1 cellular context compared by ENCODE assay signal in the genomic region with DNA sequence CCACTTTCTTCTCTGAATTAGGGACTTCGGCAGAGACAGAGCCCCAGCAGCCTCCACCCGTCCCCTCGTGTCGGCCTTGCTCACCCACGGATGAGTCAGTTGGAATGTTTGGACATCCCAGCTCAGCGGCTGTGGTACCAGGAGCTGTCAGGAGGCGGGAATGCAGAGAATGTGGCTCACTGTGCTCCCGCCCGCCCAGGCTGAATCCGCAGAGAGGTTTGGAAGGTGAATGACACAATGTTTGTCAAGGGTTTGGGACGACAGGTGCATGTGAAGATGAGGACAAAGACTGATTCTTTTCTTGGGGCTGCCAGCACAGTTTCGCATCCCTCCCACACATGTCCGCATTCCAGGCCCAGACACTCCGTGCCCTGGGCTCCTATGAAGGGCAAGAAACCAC.
A peak's percentile ranks its signal among the peaks of the same experiment; 100 is the strongest.
TF ChIP-seq lines count a peak whose summit lies in the region.

No MANE protein-coding gene starts in this region.

TF ChIP-seq in HepG2, 621 proteins besides CTCF, POLR2A, EP300 and RAD21 (continued from another document and continues in another):
- TF ChIP-seq, protein P1, sequence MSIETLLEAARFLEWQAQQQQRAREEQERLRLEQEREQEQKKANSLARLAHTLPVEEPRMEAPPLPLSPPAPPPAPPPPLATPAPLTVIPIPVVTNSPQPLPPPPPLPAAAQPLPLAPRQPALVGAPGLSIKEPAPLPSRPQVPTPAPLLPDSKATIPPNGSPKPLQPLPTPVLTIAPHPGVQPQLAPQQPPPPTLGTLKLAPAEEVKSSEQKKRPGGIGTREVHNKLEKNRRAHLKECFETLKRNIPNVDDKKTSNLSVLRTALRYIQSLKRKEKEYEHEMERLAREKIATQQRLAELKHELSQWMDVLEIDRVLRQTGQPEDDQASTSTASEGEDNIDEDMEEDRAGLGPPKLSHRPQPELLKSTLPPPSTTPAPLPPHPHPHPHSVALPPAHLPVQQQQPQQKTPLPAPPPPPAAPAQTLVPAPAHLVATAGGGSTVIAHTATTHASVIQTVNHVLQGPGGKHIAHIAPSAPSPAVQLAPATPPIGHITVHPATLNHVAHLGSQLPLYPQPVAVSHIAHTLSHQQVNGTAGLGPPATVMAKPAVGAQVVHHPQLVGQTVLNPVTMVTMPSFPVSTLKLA (IDR thresholded peaks at IDR 0.05) = no peak
- TF ChIP-seq FOXK1 (CRISPR knock-in tag; IDR thresholded peaks at IDR 0.05; ENCODE audit: borderline replicate concordance, low read depth) = no peak
- TF ChIP-seq MATR3 (CRISPR knock-in tag; IDR thresholded peaks at IDR 0.05) = no peak
- no peak for TF ChIP-seq XBP1 (CRISPR knock-in tag; IDR thresholded peaks at IDR 0.05)
- TF ChIP-seq ELF3 (CRISPR knock-in tag; IDR thresholded peaks at IDR 0.05) = peak; percentile 68
- no peak for TF ChIP-seq SMAD1 (CRISPR knock-in tag; IDR thresholded peaks at IDR 0.05; ENCODE audit: borderline replicate concordance, low read depth)
- no peak for TF ChIP-seq SNAPC2 (CRISPR knock-in tag; IDR thresholded peaks at IDR 0.05)
- TF ChIP-seq SIN3A (IDR thresholded peaks at IDR 0.05; ENCODE audit: borderline replicate concordance, low read depth, low read length) = no peak
- TF ChIP-seq, protein P2, sequence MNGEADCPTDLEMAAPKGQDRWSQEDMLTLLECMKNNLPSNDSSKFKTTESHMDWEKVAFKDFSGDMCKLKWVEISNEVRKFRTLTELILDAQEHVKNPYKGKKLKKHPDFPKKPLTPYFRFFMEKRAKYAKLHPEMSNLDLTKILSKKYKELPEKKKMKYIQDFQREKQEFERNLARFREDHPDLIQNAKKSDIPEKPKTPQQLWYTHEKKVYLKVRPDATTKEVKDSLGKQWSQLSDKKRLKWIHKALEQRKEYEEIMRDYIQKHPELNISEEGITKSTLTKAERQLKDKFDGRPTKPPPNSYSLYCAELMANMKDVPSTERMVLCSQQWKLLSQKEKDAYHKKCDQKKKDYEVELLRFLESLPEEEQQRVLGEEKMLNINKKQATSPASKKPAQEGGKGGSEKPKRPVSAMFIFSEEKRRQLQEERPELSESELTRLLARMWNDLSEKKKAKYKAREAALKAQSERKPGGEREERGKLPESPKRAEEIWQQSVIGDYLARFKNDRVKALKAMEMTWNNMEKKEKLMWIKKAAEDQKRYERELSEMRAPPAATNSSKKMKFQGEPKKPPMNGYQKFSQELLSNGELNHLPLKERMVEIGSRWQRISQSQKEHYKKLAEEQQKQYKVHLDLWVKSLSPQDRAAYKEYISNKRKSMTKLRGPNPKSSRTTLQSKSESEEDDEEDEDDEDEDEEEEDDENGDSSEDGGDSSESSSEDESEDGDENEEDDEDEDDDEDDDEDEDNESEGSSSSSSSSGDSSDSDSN (CRISPR knock-in tag; IDR thresholded peaks at IDR 0.05) = no peak
- TF ChIP-seq KMT2A (CRISPR knock-in tag; IDR thresholded peaks at IDR 0.05) = no peak
- no peak for TF ChIP-seq FOXA1 (IDR thresholded peaks at IDR 0.05)
- peak; percentile 55; the same call in 1 of the 2 replicates for TF ChIP-seq FOXA1 (CRISPR knock-in tag; IDR thresholded peaks at IDR 0.05)
- no peak; the same call in 1 of the 2 replicates for TF ChIP-seq DMAP1 (CRISPR knock-in tag; IDR thresholded peaks at IDR 0.05)
- no peak for TF ChIP-seq FOXP1 (IDR thresholded peaks at IDR 0.05)
- no peak for TF ChIP-seq FOXP1 (CRISPR knock-in tag; IDR thresholded peaks at IDR 0.05)
- peak; percentile 91 for TF ChIP-seq HDAC2 (CRISPR knock-in tag; IDR thresholded peaks at IDR 0.05)
- no peak for TF ChIP-seq ZNF326 (CRISPR knock-in tag; IDR thresholded peaks at IDR 0.05; ENCODE audit: borderline replicate concordance)
- TF ChIP-seq, protein P3, sequence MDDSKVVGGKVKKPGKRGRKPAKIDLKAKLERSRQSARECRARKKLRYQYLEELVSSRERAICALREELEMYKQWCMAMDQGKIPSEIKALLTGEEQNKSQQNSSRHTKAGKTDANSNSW (CRISPR knock-in tag; IDR thresholded peaks at IDR 0.05; ENCODE audit: borderline replicate concordance) = no peak
- TF ChIP-seq ZNF292 (CRISPR knock-in tag; IDR thresholded peaks at IDR 0.05; ENCODE audit: borderline replicate concordance, low read depth) = peak; percentile 16; the same call in 1 of the 2 replicates
- TF ChIP-seq, protein P4, sequence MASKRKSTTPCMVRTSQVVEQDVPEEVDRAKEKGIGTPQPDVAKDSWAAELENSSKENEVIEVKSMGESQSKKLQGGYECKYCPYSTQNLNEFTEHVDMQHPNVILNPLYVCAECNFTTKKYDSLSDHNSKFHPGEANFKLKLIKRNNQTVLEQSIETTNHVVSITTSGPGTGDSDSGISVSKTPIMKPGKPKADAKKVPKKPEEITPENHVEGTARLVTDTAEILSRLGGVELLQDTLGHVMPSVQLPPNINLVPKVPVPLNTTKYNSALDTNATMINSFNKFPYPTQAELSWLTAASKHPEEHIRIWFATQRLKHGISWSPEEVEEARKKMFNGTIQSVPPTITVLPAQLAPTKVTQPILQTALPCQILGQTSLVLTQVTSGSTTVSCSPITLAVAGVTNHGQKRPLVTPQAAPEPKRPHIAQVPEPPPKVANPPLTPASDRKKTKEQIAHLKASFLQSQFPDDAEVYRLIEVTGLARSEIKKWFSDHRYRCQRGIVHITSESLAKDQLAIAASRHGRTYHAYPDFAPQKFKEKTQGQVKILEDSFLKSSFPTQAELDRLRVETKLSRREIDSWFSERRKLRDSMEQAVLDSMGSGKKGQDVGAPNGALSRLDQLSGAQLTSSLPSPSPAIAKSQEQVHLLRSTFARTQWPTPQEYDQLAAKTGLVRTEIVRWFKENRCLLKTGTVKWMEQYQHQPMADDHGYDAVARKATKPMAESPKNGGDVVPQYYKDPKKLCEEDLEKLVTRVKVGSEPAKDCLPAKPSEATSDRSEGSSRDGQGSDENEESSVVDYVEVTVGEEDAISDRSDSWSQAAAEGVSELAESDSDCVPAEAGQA (IDR thresholded peaks at IDR 0.05; ENCODE audit: low read depth) = no peak
- TF ChIP-seq, protein P4 (CRISPR knock-in tag; IDR thresholded peaks at IDR 0.05; ENCODE audit: borderline replicate concordance) = no peak
- TF ChIP-seq ZNF333 (CRISPR knock-in tag; IDR thresholded peaks at IDR 0.05; ENCODE audit: borderline replicate concordance) = no peak
- no peak for TF ChIP-seq FOXM1 (CRISPR knock-in tag; IDR thresholded peaks at IDR 0.05)
- TF ChIP-seq ZNF343 (CRISPR knock-in tag; IDR thresholded peaks at IDR 0.05) = no peak
- TF ChIP-seq ZNF879 (CRISPR knock-in tag; IDR thresholded peaks at IDR 0.05) = no peak
- TF ChIP-seq CHD4 (IDR thresholded peaks at IDR 0.05; ENCODE audit: borderline replicate concordance, low read length) = no peak
- no peak for TF ChIP-seq SAFB2 (CRISPR knock-in tag; IDR thresholded peaks at IDR 0.05; ENCODE audit: borderline replicate concordance, low read depth)
- no peak for TF ChIP-seq ZNF530 (CRISPR knock-in tag; IDR thresholded peaks at IDR 0.05; ENCODE audit: low read depth)
- TF ChIP-seq ZNF562 (CRISPR knock-in tag; IDR thresholded peaks at IDR 0.05; ENCODE audit: borderline replicate concordance) = no peak
- no peak for TF ChIP-seq ZNF224 (CRISPR knock-in tag; IDR thresholded peaks at IDR 0.05)
- TF ChIP-seq MXD4 (CRISPR knock-in tag; IDR thresholded peaks at IDR 0.05) = no peak
- no peak for TF ChIP-seq REXO4 (CRISPR knock-in tag; IDR thresholded peaks at IDR 0.05; ENCODE audit: borderline replicate concordance)
- no peak for TF ChIP-seq KLF13 (CRISPR knock-in tag; IDR thresholded peaks at IDR 0.05)
- TF ChIP-seq, protein P5, sequence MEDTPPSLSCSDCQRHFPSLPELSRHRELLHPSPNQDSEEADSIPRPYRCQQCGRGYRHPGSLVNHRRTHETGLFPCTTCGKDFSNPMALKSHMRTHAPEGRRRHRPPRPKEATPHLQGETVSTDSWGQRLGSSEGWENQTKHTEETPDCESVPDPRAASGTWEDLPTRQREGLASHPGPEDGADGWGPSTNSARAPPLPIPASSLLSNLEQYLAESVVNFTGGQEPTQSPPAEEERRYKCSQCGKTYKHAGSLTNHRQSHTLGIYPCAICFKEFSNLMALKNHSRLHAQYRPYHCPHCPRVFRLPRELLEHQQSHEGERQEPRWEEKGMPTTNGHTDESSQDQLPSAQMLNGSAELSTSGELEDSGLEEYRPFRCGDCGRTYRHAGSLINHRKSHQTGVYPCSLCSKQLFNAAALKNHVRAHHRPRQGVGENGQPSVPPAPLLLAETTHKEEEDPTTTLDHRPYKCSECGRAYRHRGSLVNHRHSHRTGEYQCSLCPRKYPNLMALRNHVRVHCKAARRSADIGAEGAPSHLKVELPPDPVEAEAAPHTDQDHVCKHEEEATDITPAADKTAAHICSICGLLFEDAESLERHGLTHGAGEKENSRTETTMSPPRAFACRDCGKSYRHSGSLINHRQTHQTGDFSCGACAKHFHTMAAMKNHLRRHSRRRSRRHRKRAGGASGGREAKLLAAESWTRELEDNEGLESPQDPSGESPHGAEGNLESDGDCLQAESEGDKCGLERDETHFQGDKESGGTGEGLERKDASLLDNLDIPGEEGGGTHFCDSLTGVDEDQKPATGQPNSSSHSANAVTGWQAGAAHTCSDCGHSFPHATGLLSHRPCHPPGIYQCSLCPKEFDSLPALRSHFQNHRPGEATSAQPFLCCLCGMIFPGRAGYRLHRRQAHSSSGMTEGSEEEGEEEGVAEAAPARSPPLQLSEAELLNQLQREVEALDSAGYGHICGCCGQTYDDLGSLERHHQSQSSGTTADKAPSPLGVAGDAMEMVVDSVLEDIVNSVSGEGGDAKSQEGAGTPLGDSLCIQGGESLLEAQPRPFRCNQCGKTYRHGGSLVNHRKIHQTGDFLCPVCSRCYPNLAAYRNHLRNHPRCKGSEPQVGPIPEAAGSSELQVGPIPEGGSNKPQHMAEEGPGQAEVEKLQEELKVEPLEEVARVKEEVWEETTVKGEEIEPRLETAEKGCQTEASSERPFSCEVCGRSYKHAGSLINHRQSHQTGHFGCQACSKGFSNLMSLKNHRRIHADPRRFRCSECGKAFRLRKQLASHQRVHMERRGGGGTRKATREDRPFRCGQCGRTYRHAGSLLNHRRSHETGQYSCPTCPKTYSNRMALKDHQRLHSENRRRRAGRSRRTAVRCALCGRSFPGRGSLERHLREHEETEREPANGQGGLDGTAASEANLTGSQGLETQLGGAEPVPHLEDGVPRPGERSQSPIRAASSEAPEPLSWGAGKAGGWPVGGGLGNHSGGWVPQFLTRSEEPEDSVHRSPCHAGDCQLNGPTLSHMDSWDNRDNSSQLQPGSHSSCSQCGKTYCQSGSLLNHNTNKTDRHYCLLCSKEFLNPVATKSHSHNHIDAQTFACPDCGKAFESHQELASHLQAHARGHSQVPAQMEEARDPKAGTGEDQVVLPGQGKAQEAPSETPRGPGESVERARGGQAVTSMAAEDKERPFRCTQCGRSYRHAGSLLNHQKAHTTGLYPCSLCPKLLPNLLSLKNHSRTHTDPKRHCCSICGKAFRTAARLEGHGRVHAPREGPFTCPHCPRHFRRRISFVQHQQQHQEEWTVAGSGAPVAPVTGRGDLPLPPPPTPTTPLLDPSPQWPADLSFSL (CRISPR knock-in tag; IDR thresholded peaks at IDR 0.05) = no peak
- no peak for TF ChIP-seq ZNF775 (CRISPR knock-in tag; IDR thresholded peaks at IDR 0.05; ENCODE audit: borderline replicate concordance)
- TF ChIP-seq, protein P6, sequence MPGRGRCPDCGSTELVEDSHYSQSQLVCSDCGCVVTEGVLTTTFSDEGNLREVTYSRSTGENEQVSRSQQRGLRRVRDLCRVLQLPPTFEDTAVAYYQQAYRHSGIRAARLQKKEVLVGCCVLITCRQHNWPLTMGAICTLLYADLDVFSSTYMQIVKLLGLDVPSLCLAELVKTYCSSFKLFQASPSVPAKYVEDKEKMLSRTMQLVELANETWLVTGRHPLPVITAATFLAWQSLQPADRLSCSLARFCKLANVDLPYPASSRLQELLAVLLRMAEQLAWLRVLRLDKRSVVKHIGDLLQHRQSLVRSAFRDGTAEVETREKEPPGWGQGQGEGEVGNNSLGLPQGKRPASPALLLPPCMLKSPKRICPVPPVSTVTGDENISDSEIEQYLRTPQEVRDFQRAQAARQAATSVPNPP (CRISPR knock-in tag; IDR thresholded peaks at IDR 0.05) = no peak
- no peak for TF ChIP-seq ASH2L (IDR thresholded peaks at IDR 0.05; ENCODE audit: insufficient read length, low read depth, low read length)
- 0 out of 4 replicates have a peak, but pooled peaks of 1 of the 2 experiments have one; percentile 42 for TF ChIP-seq KLF16 (CRISPR knock-in tag; IDR thresholded peaks at IDR 0.05)
- no peak for TF ChIP-seq MAZ (IDR thresholded peaks at IDR 0.05; ENCODE audit: borderline replicate concordance, low read depth, low read length)
- TF ChIP-seq MAZ (CRISPR knock-in tag; IDR thresholded peaks at IDR 0.05; ENCODE audit: low read depth) = no peak
- TF ChIP-seq, protein P7, sequence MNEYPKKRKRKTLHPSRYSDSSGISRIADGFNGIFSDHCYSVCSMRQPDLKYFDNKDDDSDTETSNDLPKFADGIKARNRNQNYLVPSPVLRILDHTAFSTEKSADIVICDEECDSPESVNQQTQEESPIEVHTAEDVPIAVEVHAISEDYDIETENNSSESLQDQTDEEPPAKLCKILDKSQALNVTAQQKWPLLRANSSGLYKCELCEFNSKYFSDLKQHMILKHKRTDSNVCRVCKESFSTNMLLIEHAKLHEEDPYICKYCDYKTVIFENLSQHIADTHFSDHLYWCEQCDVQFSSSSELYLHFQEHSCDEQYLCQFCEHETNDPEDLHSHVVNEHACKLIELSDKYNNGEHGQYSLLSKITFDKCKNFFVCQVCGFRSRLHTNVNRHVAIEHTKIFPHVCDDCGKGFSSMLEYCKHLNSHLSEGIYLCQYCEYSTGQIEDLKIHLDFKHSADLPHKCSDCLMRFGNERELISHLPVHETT (CRISPR knock-in tag; conservative IDR thresholded peaks at IDR 0.05) = no peak
- TF ChIP-seq PAX8 (CRISPR knock-in tag; IDR thresholded peaks at IDR 0.05; ENCODE audit: borderline replicate concordance) = no peak
- TF ChIP-seq HNRNPLL (IDR thresholded peaks at IDR 0.05; ENCODE audit: low read depth, low read length, poor library complexity, severe bottlenecking) = no peak
- no peak for TF ChIP-seq ZNF788 (CRISPR knock-in tag; IDR thresholded peaks at IDR 0.05; ENCODE audit: borderline replicate concordance)
